In the genomic region with DNA sequence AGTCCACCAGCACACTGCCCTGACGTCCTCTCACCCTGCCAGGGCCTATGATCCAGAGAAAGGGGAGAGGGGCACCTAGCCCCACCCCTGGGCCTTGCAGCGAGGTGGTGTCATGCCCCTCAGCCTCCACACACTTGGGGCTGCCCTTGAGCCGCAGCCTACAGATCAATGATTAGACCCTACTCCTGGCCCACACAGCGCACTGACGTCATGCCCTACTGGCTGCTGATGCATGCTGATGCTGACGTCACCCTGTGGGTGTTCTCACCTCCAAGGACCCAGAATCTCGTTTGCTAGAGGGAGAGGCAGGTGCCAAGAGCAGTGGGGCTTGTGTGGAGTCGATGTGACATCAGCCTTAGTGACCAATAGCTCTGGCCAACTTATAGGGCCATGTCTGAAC, we compare ENCODE assay signal across 29 cellular contexts. TPM values are rescaled to one million over a fixed set of nuclear protein-coding genes. Genes with fewer than 3 reads are reported as not detected.
"Had no signal": no experiment of that assay in that cellular context is flagged by ENCODE, and none has a peak within 500 bp of the region (broad histone marks: within the 10 kb centered on the region; RNA-seq: fewer than 3 reads in every experiment).

No MANE protein-coding gene starts in this region.

- H3K4me3 ChIP-seq: ascending aorta, cardiac muscle cell, colonic mucosa, left ventricle myocardium inferior, lung, right lobe of liver, suprapubic skin, tibial artery had no signal

- DNase-seq: activated CD4-positive, alpha-beta T cell treated with anti-CD3 and anti-CD28 coated beads for 48 hours; activated CD4-positive, alpha-beta T cell treated with anti-CD3 and anti-CD28 coated beads, Interleukin-2, amount 50 U/mL, for 48 hours; activated CD8-positive, alpha-beta memory T cell treated with anti-CD3 and anti-CD28 coated beads for 24 hours; activated effector memory CD4-positive, alpha-beta T cell treated with anti-CD3 and anti-CD28 coated beads, Interleukin-2, amount 50 U/mL, for 16 hours; activated naive CD4-positive, alpha-beta T cell treated with anti-CD3 and anti-CD28 coated beads, Interleukin-2, amount 10 ng/mL, durations not matched to agents 7 days and 5 days; activated naive CD8-positive, alpha-beta T cell treated with anti-CD3 and anti-CD28 coated beads, Interleukin-2, amount 10 ng/mL, durations not matched to agents 7 days and 5 days; cerebellar nuclear complex; colonic mucosa; effector CD8-positive, alpha-beta T cell; glutamatergic neuron; islet precursor cell; left ventricle myocardium inferior; right lobe of liver; stimulated activated CD4-positive, alpha-beta T cell treated with anti-CD3 and anti-CD28 coated beads, Interleukin-4, amount 100 ng/mL, for 1 hour; T-helper 9 cell; tibial artery; WERI-Rb-1 had no signal

- H3K27me3 ChIP-seq: ascending aorta, cardiac muscle cell, colonic mucosa, neutrophil, right lobe of liver, suprapubic skin, tibial artery had no signal

- H3K27ac ChIP-seq: ascending aorta, cardiac muscle cell, colonic mucosa, epithelial cell of prostate, left ventricle myocardium inferior, neutrophil, right lobe of liver, suprapubic skin, tibial artery, WERI-Rb-1 had no signal

- H3K4me1 ChIP-seq: ascending aorta, colonic mucosa, right lobe of liver, suprapubic skin had no signal

- H3K36me3 ChIP-seq: ascending aorta, cardiac muscle cell, colonic mucosa, left ventricle myocardium inferior, neutrophil, right lobe of liver, suprapubic skin, tibial artery, WERI-Rb-1 had no signal

- H3K9me3 ChIP-seq: ascending aorta, colonic mucosa, left ventricle myocardium inferior, neutrophil, right lobe of liver, suprapubic skin, tibial artery had no signal

RNA-seq across cellular contexts. Expression of gene ARL14, which starts 18.0 kb away (rescaled TPM):
- total RNA-seq: activated naive CD8-positive, alpha-beta T cell treated with anti-CD3 and anti-CD28 coated beads, Interleukin-2, amount 10 ng/mL, durations not matched to agents 7 days and 5 days; activated T-helper 1 cell treated with anti-CD3 and anti-CD28 coated beads, Interleukin-12 subunit alpha, Interleukin-12 subunit beta, Interleukin-2, Interleukin-4 antibody, amounts not matched to agents 30 ng/mL and 10 ng/mL and 1 ng/mL, durations not matched to agents 14 hours and 24 hours and 36 hours; ascending aorta; cardiac muscle cell; dermis microvascular lymphatic vessel endothelial cell; frontal cortex; left ventricle myocardium inferior; lung; osteocyte; posterior vena cava; skeletal muscle tissue; suprapubic skin had no signal
- polyA plus RNA-seq: cardiac muscle cell had no signal
